Comparison of ENCODE assay signal across 23 cellular contexts in the genomic region with DNA sequence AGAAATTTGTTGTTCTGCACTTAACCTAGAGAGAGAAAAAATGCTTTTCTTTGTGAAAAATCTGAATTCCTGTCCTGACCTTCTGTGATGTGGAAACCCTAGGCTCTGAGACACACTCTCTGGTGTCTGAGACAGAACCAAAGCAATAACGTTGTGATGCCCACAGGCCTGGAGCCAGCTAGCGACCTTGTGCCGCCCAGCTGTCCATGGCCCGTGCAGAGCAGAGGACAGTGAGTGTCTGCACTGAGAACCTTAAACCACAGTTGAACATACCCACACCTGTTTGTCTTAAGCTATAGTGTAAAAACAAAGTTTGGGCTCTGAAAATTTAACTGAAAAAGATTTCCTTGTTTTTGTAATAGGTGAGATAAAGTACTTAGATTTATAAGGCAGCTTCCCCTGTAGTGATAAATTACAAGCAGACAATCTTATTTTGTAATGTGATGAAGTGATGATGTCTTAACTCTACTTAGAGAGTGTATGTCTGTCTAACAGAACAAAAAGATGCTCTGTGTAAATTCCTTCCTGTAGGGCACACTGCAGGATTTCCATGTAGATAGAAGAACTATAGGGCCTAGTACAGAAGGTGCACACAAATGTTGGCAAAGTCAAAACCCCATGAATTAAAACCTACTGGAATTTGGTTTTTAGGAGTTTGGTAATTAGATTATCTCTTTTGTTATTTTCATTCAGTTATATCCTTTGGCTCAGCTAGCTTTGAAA.
DNase-seq lines count a peak whose midpoint lies in the region; ATAC-seq and TF ChIP-seq lines count a peak whose summit lies in the region.
"Had no signal": no experiment of that assay in that cellular context is flagged by ENCODE, and none has a peak within 500 bp of the region (broad histone marks: within the 10 kb centered on the region; RNA-seq: fewer than 3 reads in every experiment).

No MANE protein-coding gene starts in this region.

- H3K36me3 ChIP-seq in CD8-positive, alpha-beta memory T cell (ENCODE audit: insufficient read depth, low read length): peaks cover 28% of the 10 kb centered on the region
- peaks cover 10 to 64% (median 23%) of the 10 kb centered on the region in 3 experiments for H3K36me3 ChIP-seq in naive thymus-derived CD4-positive, alpha-beta T cell (ENCODE audit: control insufficient read depth in 2 of 3, insufficient read depth in 3 of 3, low read length in 3 of 3)
- H3K36me3 ChIP-seq: SJCRH30, uterus had no signal

- peak overlapping the region; percentile 80 for H3K27ac Mint-ChIP-seq in activated CD4-positive, alpha-beta T cell treated with anti-CD3 and anti-CD28 coated beads, Interleukin-2, amount 10 ng/mL, durations not matched to agents 7 days and 5 days
- peak overlapping the region; percentile 50 to 99 (median 90) for H3K27ac Mint-ChIP-seq in CD8-positive, alpha-beta memory T cell
- H3K27ac Mint-ChIP-seq in activated naive CD8-positive, alpha-beta T cell treated with anti-CD3 and anti-CD28 coated beads, Interleukin-2, amount 10 ng/mL, durations not matched to agents 7 days and 5 days: peak overlapping the region; percentile 75
- H3K27ac Mint-ChIP-seq in naive thymus-derived CD4-positive, alpha-beta T cell: peak overlapping the region; percentile 77 to 96 (median 88)
- no peak overlapping the region for H3K27ac Mint-ChIP-seq in mesothelial cell of epicardium
- H3K27ac Mint-ChIP-seq: naive B cell had no signal

- ATAC-seq in activated naive CD8-positive, alpha-beta T cell treated with anti-CD3 and anti-CD28 coated beads, Interleukin-2, amount 10 ng/mL, durations not matched to agents 7 days and 5 days (ENCODE audit: low read depth): no peak
- ATAC-seq in naive thymus-derived CD4-positive, alpha-beta T cell: no peak
- ATAC-seq in GM18511 (IDR thresholded peaks at IDR 0.05; ENCODE audit: unreplicated experiment): no peak
- ATAC-seq: A549, Panc1, sciatic nerve had no signal

- intact Hi-C loops in naive thymus-derived CD4-positive, alpha-beta T cell (cut with micrococcal nuclease): loop anchor here in 1 of 2 donors (5.0 kb wide), 1 partner anchor 167 kb away; no protein-coding TSS in a partner anchor

- no peaks in the 10 kb centered on the region for H3K27me3 ChIP-seq in CD8-positive, alpha-beta memory T cell (ENCODE audit: insufficient read depth, low read length, poor library complexity, severe bottlenecking)
- no peaks in the 10 kb centered on the region for H3K27me3 ChIP-seq in naive thymus-derived CD4-positive, alpha-beta T cell (ENCODE audit: control insufficient read depth in 2 of 2, insufficient read depth in 2 of 2, low read length in 2 of 2)
- H3K27me3 ChIP-seq: BLaER1 treated with 17β-estradiol and CSF1 and Interleukin-3, amounts not matched to agents 10 nM and 100 nM; SJCRH30; uterus had no signal

- POLR2A ChIA-PET in activated CD4-positive, alpha-beta T cell treated with anti-CD3 and anti-CD28 coated beads, Interleukin-2, amount 10 ng/mL, durations not matched to agents 7 days and 5 days (lab: Charles Lee): no interaction called here
- POLR2A ChIA-PET in CD8-positive, alpha-beta memory T cell (lab: Charles Lee): interaction anchor here (5.4 kb wide), 1 partner anchor 62 kb away, joined by 29 read pairs; a partner anchor contains a TSS
- POLR2A ChIA-PET in activated naive CD8-positive, alpha-beta T cell treated with anti-CD3 and anti-CD28 coated beads, Interleukin-2, amount 10 ng/mL, durations not matched to agents 7 days and 5 days (lab: Charles Lee): interaction anchor here (1.1 kb wide), 1 partner anchor 63 kb away, joined by 3 read pairs; a partner anchor contains a TSS
- POLR2A ChIA-PET in naive thymus-derived CD4-positive, alpha-beta T cell (lab: Charles Lee): interaction anchor here (0.9 to 3.5 kb wide), 4 partner anchors 40 to 134 kb away, joined by 3 to 14 read pairs (median 6); no protein-coding TSS in a partner anchor

- no peak overlapping the region for H3K4me3 Mint-ChIP-seq in activated CD4-positive, alpha-beta T cell treated with anti-CD3 and anti-CD28 coated beads, Interleukin-2, amount 10 ng/mL, durations not matched to agents 7 days and 5 days
- peak overlapping the region; percentile 19 to 75 (median 53) for H3K4me3 Mint-ChIP-seq in CD8-positive, alpha-beta memory T cell
- H3K4me3 Mint-ChIP-seq in activated naive CD8-positive, alpha-beta T cell treated with anti-CD3 and anti-CD28 coated beads, Interleukin-2, amount 10 ng/mL, durations not matched to agents 7 days and 5 days: peak overlapping the region; percentile 45
- peak overlapping the region in 9 of 10 donors; percentile 34 to 73 (median 59) for H3K4me3 Mint-ChIP-seq in naive thymus-derived CD4-positive, alpha-beta T cell
- H3K4me3 Mint-ChIP-seq in mesothelial cell of epicardium: no peak overlapping the region
- H3K4me3 Mint-ChIP-seq: naive B cell had no signal

- TF ChIP-seq CTCF in mesothelial cell of epicardium (IDR thresholded peaks at IDR 0.05; ENCODE audit: unreplicated experiment): no peak

- no peak overlapping the region for H3K4me3 ChIP-seq in CD8-positive, alpha-beta memory T cell (ENCODE audit: low read length)
- H3K4me3 ChIP-seq in naive thymus-derived CD4-positive, alpha-beta T cell (ENCODE audit: low read length): no peak overlapping the region
- H3K4me3 ChIP-seq: A549; BLaER1 treated with 17β-estradiol and CSF1 and Interleukin-3, amounts not matched to agents 10 nM and 100 nM; SJCRH30; uterus had no signal

- H3K27me3 Mint-ChIP-seq in activated CD4-positive, alpha-beta T cell treated with anti-CD3 and anti-CD28 coated beads, Interleukin-2, amount 10 ng/mL, durations not matched to agents 7 days and 5 days: no peaks in the 10 kb centered on the region
- peaks cover 0 to 2% of the 10 kb centered on the region in 2 donors for H3K27me3 Mint-ChIP-seq in CD8-positive, alpha-beta memory T cell
- no peaks in the 10 kb centered on the region for H3K27me3 Mint-ChIP-seq in activated naive CD8-positive, alpha-beta T cell treated with anti-CD3 and anti-CD28 coated beads, Interleukin-2, amount 10 ng/mL, durations not matched to agents 7 days and 5 days
- no peaks in the 10 kb centered on the region for H3K27me3 Mint-ChIP-seq in naive thymus-derived CD4-positive, alpha-beta T cell
- H3K27me3 Mint-ChIP-seq in mesothelial cell of epicardium (ENCODE audit: low read depth): no peaks in the 10 kb centered on the region
- H3K27me3 Mint-ChIP-seq: naive B cell had no signal

- DNase-seq in activated CD4-positive, alpha-beta T cell treated with anti-CD3 and anti-CD28 coated beads, Interleukin-2, amount 10 ng/mL, durations not matched to agents 7 days and 5 days: no peak
- no peak for DNase-seq in activated CD4-positive, alpha-beta T cell treated with anti-CD3 and anti-CD28 coated beads for 1 hour
- DNase-seq in CD8-positive, alpha-beta memory T cell: no peak
- no peak for DNase-seq in activated naive CD8-positive, alpha-beta T cell treated with anti-CD3 and anti-CD28 coated beads, Interleukin-2, amount 10 ng/mL, durations not matched to agents 7 days and 5 days
- no peak for DNase-seq in naive thymus-derived CD4-positive, alpha-beta T cell
- DNase-seq in mesothelial cell of epicardium (ENCODE audit: low spot score in 2 of 2, unreplicated experiment in 2 of 2) (no peak), retina (no peak)
- DNase-seq: DMS 273 treated with DMSO at 0.1 percent for 48 hours, foreskin fibroblast, hypothalamus, islet precursor cell, naive B cell, NCI-H1092 treated with DMSO at 0.1 percent for 48 hours, NCI-H2029 treated with DMSO at 0.1 percent for 48 hours, NCI-H446, uterus had no signal

- H3K4me1 Mint-ChIP-seq in activated CD4-positive, alpha-beta T cell treated with anti-CD3 and anti-CD28 coated beads, Interleukin-2, amount 10 ng/mL, durations not matched to agents 7 days and 5 days: peaks cover 53% of the 10 kb centered on the region
- peaks cover 67 to 83% (median 80%) of the 10 kb centered on the region in 3 donors for H3K4me1 Mint-ChIP-seq in CD8-positive, alpha-beta memory T cell
- peaks cover 47% of the 10 kb centered on the region for H3K4me1 Mint-ChIP-seq in activated naive CD8-positive, alpha-beta T cell treated with anti-CD3 and anti-CD28 coated beads, Interleukin-2, amount 10 ng/mL, durations not matched to agents 7 days and 5 days
- peaks cover 30 to 71% (median 53%) of the 10 kb centered on the region in 7 donors for H3K4me1 Mint-ChIP-seq in naive thymus-derived CD4-positive, alpha-beta T cell
- H3K4me1 Mint-ChIP-seq in mesothelial cell of epicardium: no peaks in the 10 kb centered on the region

- peaks cover 12% of the 10 kb centered on the region for H3K9me3 ChIP-seq in CD8-positive, alpha-beta memory T cell (ENCODE audit: low read length)
- H3K9me3 ChIP-seq in naive thymus-derived CD4-positive, alpha-beta T cell (ENCODE audit: control insufficient read depth in 2 of 3, low read length in 3 of 3): peaks cover 0 to 29% (median 5%) of the 10 kb centered on the region in 3 experiments
- H3K9me3 ChIP-seq: SJCRH30 had no signal

- H3K27ac ChIP-seq in CD8-positive, alpha-beta memory T cell (ENCODE audit: low read depth, low read length): no peak overlapping the region
- no peak overlapping the region for H3K27ac ChIP-seq in naive thymus-derived CD4-positive, alpha-beta T cell (ENCODE audit: low read depth, low read length)
- H3K27ac ChIP-seq: A549; BLaER1 treated with 17β-estradiol and CSF1 and Interleukin-3, amounts not matched to agents 10 nM and 100 nM; parathyroid adenoma; SJCRH30; uterus had no signal

- CTCF ChIA-PET in activated CD4-positive, alpha-beta T cell treated with anti-CD3 and anti-CD28 coated beads, Interleukin-2, amount 10 ng/mL, durations not matched to agents 7 days and 5 days (lab: Charles Lee): no interaction called here
- CTCF ChIA-PET in CD8-positive, alpha-beta memory T cell (lab: Charles Lee): interaction anchor here (1.0 to 1.9 kb wide), 2 partner anchors 25 to 29 kb away, joined by 3 to 8 read pairs; no protein-coding TSS in a partner anchor
- CTCF ChIA-PET in naive thymus-derived CD4-positive, alpha-beta T cell (lab: Charles Lee): no interaction called here

- peaks cover 37% of the 10 kb centered on the region for H3K9me3 Mint-ChIP-seq in activated CD4-positive, alpha-beta T cell treated with anti-CD3 and anti-CD28 coated beads, Interleukin-2, amount 10 ng/mL, durations not matched to agents 7 days and 5 days
- peaks cover 3 to 26% (median 20%) of the 10 kb centered on the region in 5 donors for H3K9me3 Mint-ChIP-seq in CD8-positive, alpha-beta memory T cell
- H3K9me3 Mint-ChIP-seq in activated naive CD8-positive, alpha-beta T cell treated with anti-CD3 and anti-CD28 coated beads, Interleukin-2, amount 10 ng/mL, durations not matched to agents 7 days and 5 days: peaks cover 22% of the 10 kb centered on the region
- H3K9me3 Mint-ChIP-seq in naive thymus-derived CD4-positive, alpha-beta T cell: peaks cover 12 to 46% (median 26%) of the 10 kb centered on the region in 11 donors
- H3K9me3 Mint-ChIP-seq in mesothelial cell of epicardium: peaks cover 29% of the 10 kb centered on the region

- H3K36me3 Mint-ChIP-seq in activated CD4-positive, alpha-beta T cell treated with anti-CD3 and anti-CD28 coated beads, Interleukin-2, amount 10 ng/mL, durations not matched to agents 7 days and 5 days (ENCODE audit: low read depth): peaks cover 95% of the 10 kb centered on the region
- H3K36me3 Mint-ChIP-seq in CD8-positive, alpha-beta memory T cell: peaks cover 51 to 85% (median 74%) of the 10 kb centered on the region in 3 donors
- H3K36me3 Mint-ChIP-seq in activated naive CD8-positive, alpha-beta T cell treated with anti-CD3 and anti-CD28 coated beads, Interleukin-2, amount 10 ng/mL, durations not matched to agents 7 days and 5 days: peaks cover 79% of the 10 kb centered on the region
- peaks cover 28 to 94% (median 86%) of the 10 kb centered on the region in 5 donors for H3K36me3 Mint-ChIP-seq in naive thymus-derived CD4-positive, alpha-beta T cell
- H3K36me3 Mint-ChIP-seq in mesothelial cell of epicardium: peaks cover 62% of the 10 kb centered on the region

- peaks cover 54% of the 10 kb centered on the region for H3K4me1 ChIP-seq in CD8-positive, alpha-beta memory T cell (ENCODE audit: insufficient read depth, low read length)
- peaks cover 51 to 56% of the 10 kb centered on the region in 2 donors for H3K4me1 ChIP-seq in naive thymus-derived CD4-positive, alpha-beta T cell (ENCODE audit: control insufficient read depth in 2 of 2, insufficient read depth in 2 of 2, low read length in 2 of 2)
- H3K4me1 ChIP-seq: A549, parathyroid adenoma, SJCRH30 had no signal

Comparison
In these comparisons a context has a peak if more than half of its experiments do, and no peak if none do; other contexts are left out.
1. H3K4me3 Mint-ChIP-seq: peak in CD8-positive, alpha-beta memory T cell (7 of 7), activated naive CD8-positive, alpha-beta T cell treated with anti-CD3 and anti-CD28 coated beads, Interleukin-2, amount 10 ng/mL, durations not matched to agents 7 days and 5 days (single experiment) and naive thymus-derived CD4-positive, alpha-beta T cell (9 of 10); none in activated CD4-positive, alpha-beta T cell treated with anti-CD3 and anti-CD28 coated beads, Interleukin-2, amount 10 ng/mL, durations not matched to agents 7 days and 5 days (single experiment) and mesothelial cell of epicardium (single experiment).